Comparison of ENCODE assay signal across 1 cellular context in genomic region chrX:101931494-101932248, GRCh38.
TF ChIP-seq lines count a peak whose summit lies in the region.

TSS of gene ZMAT1 (minus strand) at chrX:101932027. CDS start at chrX:101932008, 19 bp downstream.

TF ChIP-seq in SK-N-SH treated with all-trans-retinoic acid at 6 μM for 48 hours, 23 proteins besides CTCF, POLR2A, EP300 and RAD21 (continued from another document):
- TF ChIP-seq CSRNP3 (CRISPR knock-in tag; IDR thresholded peaks at IDR 0.05) (no peak), ZFP30 (CRISPR knock-in tag; IDR thresholded peaks at IDR 0.05) (no peak)
